9 cellular contexts compared by ENCODE assay signal in genomic region chr12:26473291-26473690, GRCh38.
DNase-seq lines count a peak whose midpoint lies in the region; ATAC-seq and TF ChIP-seq lines count a peak whose summit lies in the region.
"Had no signal": no experiment of that assay in that cellular context is flagged by ENCODE, and none has a peak within 500 bp of the region (broad histone marks: within the 10 kb centered on the region; RNA-seq: fewer than 3 reads in every experiment).

No MANE protein-coding gene starts in this region.

- H3K4me3 ChIP-seq in mucosa of descending colon: no peak overlapping the region
- H3K4me3 ChIP-seq: cardiac muscle cell had no signal

- intact Hi-C loops in mucosa of descending colon (cut with DNase I, micrococcal nuclease): no loop called here

- no peak for TF ChIP-seq CTCF in mucosa of descending colon (IDR thresholded peaks at IDR 0.05)

- H3K9me3 ChIP-seq in mucosa of descending colon: no peaks in the 10 kb centered on the region

- ATAC-seq in GM18861 (IDR thresholded peaks at IDR 0.05; ENCODE audit: unreplicated experiment): peak; percentile 80
- peak; percentile 84 for ATAC-seq in HG02840 (IDR thresholded peaks at IDR 0.05; ENCODE audit: low FRiP score, unreplicated experiment)
- peak; percentile 71 for ATAC-seq in mucosa of descending colon
- ATAC-seq in left lobe of liver: no peak

- H3K4me1 ChIP-seq in mucosa of descending colon (ENCODE audit: low read depth): no peaks in the 10 kb centered on the region

- DNase-seq in NOMO-1 treated with DMSO at 0.1 percent for 48 hours (lab: John Stamatoyannopoulos, UW; ENCODE audit: unreplicated experiment) (peak; percentile 90), mucosa of descending colon (no peak), COLO668 (lab: John Stamatoyannopoulos, UW; ENCODE audit: unreplicated experiment) (no peak), left lobe of liver (ENCODE audit: low spot score) (no peak), NCI-H2227 treated with DMSO at 0.1 percent for 48 hours (lab: John Stamatoyannopoulos, UW) (no peak), NCI-H2107 treated with DMSO at 0.1 percent for 48 hours (lab: John Stamatoyannopoulos, UW; ENCODE audit: unreplicated experiment) (no peak)

- no peaks in the 10 kb centered on the region for H3K36me3 ChIP-seq in mucosa of descending colon (ENCODE audit: low read depth)
- H3K36me3 ChIP-seq: cardiac muscle cell had no signal
